Comparison of ENCODE assay signal across 27 cellular contexts in genomic region chr20:41038149-41038877, GRCh38. TPM values are rescaled to one million over a fixed set of nuclear protein-coding genes. Genes with fewer than 3 reads are reported as not detected.
DNase-seq lines count a peak whose midpoint lies in the region; ATAC-seq and TF ChIP-seq lines count a peak whose summit lies in the region.
"Had no signal": no experiment of that assay in that cellular context is flagged by ENCODE, and none has a peak within 500 bp of the region (broad histone marks: within the 10 kb centered on the region; RNA-seq: fewer than 3 reads in every experiment).

No MANE protein-coding gene starts in this region.

- in situ Hi-C loops in mammary epithelial cell (cut with MboI; ENCODE audit: low sequenced_read_pairs in 2 of 2) = no loop called here

- no peak for DNase-seq in MCF 10A (ENCODE audit: unreplicated experiment)
- DNase-seq in mammary epithelial cell = no peak
- no peak for DNase-seq in activated naive CD8-positive, alpha-beta T cell treated with anti-CD3 and anti-CD28 coated beads, Interleukin-2, amount 50 U/mL, for 24 hours
- no peak for DNase-seq in COR-L47 (lab: John Stamatoyannopoulos, UW)
- no peak for DNase-seq in GM10248 (ENCODE audit: extremely low spot score)
- DNase-seq: amygdala; colonic mucosa; effector memory CD4-positive, alpha-beta T cell; foreskin fibroblast; heart right ventricle; left cardiac atrium; occipital lobe; PC-3; SHP77; stimulated activated CD4-positive, alpha-beta T cell treated with anti-CD3 and anti-CD28 coated beads, Interleukin-2, amount 100 ng/mL, for 24 hours; T1000 had no signal

- dilution Hi-C loops in mammary epithelial cell (cut with HindIII; ENCODE audit: low sequenced_read_pairs) = loop anchor here (5.0 kb wide), 1 partner anchor 41 kb away; no protein-coding TSS in a partner anchor

- H3K27me3 Mint-ChIP-seq in MCF 10A (ENCODE audit: insufficient read depth, unreplicated experiment) = no peaks in the 10 kb centered on the region
- H3K27me3 Mint-ChIP-seq in activated naive CD8-positive, alpha-beta T cell treated with anti-CD3 and anti-CD28 coated beads, Interleukin-2, amount 50 U/mL, for 24 hours = no peaks in the 10 kb centered on the region
- H3K27me3 Mint-ChIP-seq: IgD-negative memory B cell, memory B cell had no signal

- H3K4me3 Mint-ChIP-seq in MCF 10A (ENCODE audit: unreplicated experiment) = no peak overlapping the region
- H3K4me3 Mint-ChIP-seq in activated naive CD8-positive, alpha-beta T cell treated with anti-CD3 and anti-CD28 coated beads, Interleukin-2, amount 50 U/mL, for 24 hours = no peak overlapping the region
- H3K4me3 Mint-ChIP-seq: activated T-helper 1 cell treated with anti-CD3 and anti-CD28 coated beads, Interleukin-12 subunit alpha, Interleukin-12 subunit beta, Interleukin-2, Interleukin-4 antibody, amounts not matched to agents 30 ng/mL and 10 ng/mL and 1 ng/mL, durations not matched to agents 14 hours and 24 hours and 36 hours; GM23338; IgD-negative memory B cell; memory B cell had no signal

- H3K36me3 Mint-ChIP-seq in MCF 10A (ENCODE audit: insufficient read depth, unreplicated experiment) = peaks cover 52% of the 10 kb centered on the region
- peaks cover 49% of the 10 kb centered on the region for H3K36me3 Mint-ChIP-seq in activated naive CD8-positive, alpha-beta T cell treated with anti-CD3 and anti-CD28 coated beads, Interleukin-2, amount 50 U/mL, for 24 hours (ENCODE audit: low read depth)

- no peaks in the 10 kb centered on the region for H3K36me3 ChIP-seq in mammary epithelial cell (ENCODE audit: insufficient read depth, low read length)
- peaks cover 64% of the 10 kb centered on the region for H3K36me3 ChIP-seq in OCI-LY3 (replicated peaks; ENCODE audit: low read depth, low read length)
- H3K36me3 ChIP-seq: breast epithelium, colonic mucosa, heart right ventricle, suprapubic skin, vagina had no signal

- no peak overlapping the region for H3K27ac ChIP-seq in mammary epithelial cell (ENCODE audit: insufficient read depth, low read depth, low read length)
- H3K27ac ChIP-seq in OCI-LY3 (ENCODE audit: low read length) = peak overlapping the region; percentile 21
- H3K27ac ChIP-seq: breast epithelium, C4-2B, colonic mucosa, heart right ventricle, suprapubic skin, vagina had no signal

- ATAC-seq in activated naive CD8-positive, alpha-beta T cell treated with anti-CD3 and anti-CD28 coated beads, Interleukin-2, amount 50 U/mL, for 24 hours = no peak
- ATAC-seq in GM19351 (IDR thresholded peaks at IDR 0.05; ENCODE audit: unreplicated experiment) = no peak
- ATAC-seq: left cardiac atrium, PC-3 had no signal

- intact Hi-C loops in MCF 10A (cut with micrococcal nuclease) (no loop called here), mammary epithelial cell (cut with micrococcal nuclease) (no loop called here)

- H3K27me3 ChIP-seq in mammary epithelial cell (ENCODE audit: insufficient read depth, low read length) = no peaks in the 10 kb centered on the region
- H3K27me3 ChIP-seq in OCI-LY3 (ENCODE audit: low read depth, low read length) = no peaks in the 10 kb centered on the region
- H3K27me3 ChIP-seq: breast epithelium, colonic mucosa, heart right ventricle, suprapubic skin, vagina had no signal

- no peak overlapping the region for H2AFZ ChIP-seq in mammary epithelial cell (ENCODE audit: low read depth, low read length)
- H2AFZ ChIP-seq in OCI-LY3 (ENCODE audit: low read depth, low read length) = no peak overlapping the region
- H2AFZ ChIP-seq: GM23338 had no signal

- BruUV-seq in MCF 10A (replicated peaks; lab: Mats Ljungman, UMichigan) (no TSS peak), mammary epithelial cell (replicated peaks; lab: Mats Ljungman, UMichigan) (no TSS peak)

- no peak overlapping the region for H3K9ac ChIP-seq in mammary epithelial cell (ENCODE audit: insufficient read depth, low read length)
- H3K9ac ChIP-seq in OCI-LY3 (ENCODE audit: low read length) = no peak overlapping the region

- CTCF ChIA-PET in MCF 10A (lab: Yijun Ruan, JAX) = interaction anchor here (0.6 to 4.5 kb wide), 9 partner anchors 8 to 1748 kb away, joined by 3 to 32 read pairs (median 4); no protein-coding TSS in a partner anchor
- CTCF ChIA-PET in mammary epithelial cell (lab: Charles Lee; ENCODE audit: low non-redundant PET) = interaction anchor here (1.1 kb wide), 1 partner anchor 47 kb away, joined by 6 read pairs; no protein-coding TSS in a partner anchor
- CTCF ChIA-PET in GM10248 (lab: Yijun Ruan, JAX) = interaction anchor here (0.7 to 3.6 kb wide), 9 partner anchors 8 to 302 kb away, joined by 3 to 23 read pairs (median 3); no protein-coding TSS in a partner anchor

- peaks cover 100% of the 10 kb centered on the region for H3K79me2 ChIP-seq in mammary epithelial cell (ENCODE audit: insufficient read depth, low read length)
- peaks cover 100% of the 10 kb centered on the region for H3K79me2 ChIP-seq in OCI-LY3 (ENCODE audit: low read length)

- H3K4me2 ChIP-seq in mammary epithelial cell (ENCODE audit: insufficient read depth, low read depth, low read length) = no peak overlapping the region
- peak overlapping the region; percentile 19 for H3K4me2 ChIP-seq in OCI-LY3 (ENCODE audit: low read length)
- H3K4me2 ChIP-seq: GM23338, smooth muscle cell had no signal

- no peaks in the 10 kb centered on the region for H3K4me1 ChIP-seq in mammary epithelial cell (ENCODE audit: insufficient read depth, low read length)
- peaks cover 32% of the 10 kb centered on the region for H3K4me1 ChIP-seq in OCI-LY3 (ENCODE audit: low read length)
- H3K4me1 ChIP-seq: breast epithelium, colonic mucosa had no signal

- H4K20me1 ChIP-seq in mammary epithelial cell (ENCODE audit: insufficient read depth, low read length) (no peaks in the 10 kb centered on the region), OCI-LY3 (ENCODE audit: insufficient read depth, low read length) (peaks cover 96% of the 10 kb centered on the region)

- peaks cover 30% of the 10 kb centered on the region for H3K4me1 Mint-ChIP-seq in MCF 10A (ENCODE audit: insufficient read depth, unreplicated experiment)
- peaks cover 89% of the 10 kb centered on the region for H3K4me1 Mint-ChIP-seq in activated naive CD8-positive, alpha-beta T cell treated with anti-CD3 and anti-CD28 coated beads, Interleukin-2, amount 50 U/mL, for 24 hours

- POLR2A ChIA-PET in MCF 10A (lab: Yijun Ruan, JAX) (interaction anchor here (0.9 to 17.9 kb wide), 8 partner anchors 6 to 95 kb away, joined by 3 to 313 read pairs (median 3); partner anchors contain the start of gene TOP1), GM10248 (lab: Yijun Ruan, JAX) (interaction anchor here (0.8 kb wide), 1 partner anchor 22 kb away, joined by 3 read pairs; no protein-coding TSS in a partner anchor)

- no peaks in the 10 kb centered on the region for H3K9me3 Mint-ChIP-seq in MCF 10A (ENCODE audit: unreplicated experiment)
- no peaks in the 10 kb centered on the region for H3K9me3 Mint-ChIP-seq in activated naive CD8-positive, alpha-beta T cell treated with anti-CD3 and anti-CD28 coated beads, Interleukin-2, amount 50 U/mL, for 24 hours
- H3K9me3 Mint-ChIP-seq: activated T-helper 1 cell treated with anti-CD3 and anti-CD28 coated beads, Interleukin-12 subunit alpha, Interleukin-12 subunit beta, Interleukin-2, Interleukin-4 antibody, amounts not matched to agents 30 ng/mL and 10 ng/mL and 1 ng/mL, durations not matched to agents 14 hours and 24 hours and 36 hours; GM23338; IgD-negative memory B cell; memory B cell had no signal

- no peaks in the 10 kb centered on the region for H3K9me3 ChIP-seq in mammary epithelial cell (replicated peaks; ENCODE audit: insufficient read depth, low read length)
- no peaks in the 10 kb centered on the region for H3K9me3 ChIP-seq in OCI-LY3 (ENCODE audit: insufficient read depth, low read length)
- H3K9me3 ChIP-seq: breast epithelium, colonic mucosa, heart right ventricle, suprapubic skin, vagina had no signal

- peak overlapping the region; percentile 23 for H3K27ac Mint-ChIP-seq in MCF 10A (ENCODE audit: low read depth, unreplicated experiment)
- peak overlapping the region; percentile 46 for H3K27ac Mint-ChIP-seq in activated naive CD8-positive, alpha-beta T cell treated with anti-CD3 and anti-CD28 coated beads, Interleukin-2, amount 50 U/mL, for 24 hours
- H3K27ac Mint-ChIP-seq: activated T-helper 1 cell treated with anti-CD3 and anti-CD28 coated beads, Interleukin-12 subunit alpha, Interleukin-12 subunit beta, Interleukin-2, Interleukin-4 antibody, amounts not matched to agents 30 ng/mL and 10 ng/mL and 1 ng/mL, durations not matched to agents 14 hours and 24 hours and 36 hours; GM23338; IgD-negative memory B cell; memory B cell had no signal

- H3K4me3 ChIP-seq in mammary epithelial cell (replicated peaks in 1 of 3; ENCODE audit: insufficient read depth in 1 of 3, low read depth in 2 of 3, low read length in 3 of 3) (no peak overlapping the region), OCI-LY3 (ENCODE audit: low read length) (no peak overlapping the region)
- H3K4me3 ChIP-seq: breast epithelium, colonic mucosa, GM23338, heart right ventricle, smooth muscle cell, suprapubic skin, vagina had no signal

- no peak for TF ChIP-seq CTCF in MCF 10A (IDR thresholded peaks at IDR 0.05; ENCODE audit: unreplicated experiment)
- TF ChIP-seq CTCF in mammary epithelial cell (conservative IDR thresholded peaks at IDR 0.05 in 1 of 2, IDR thresholded peaks at IDR 0.05 in 1 of 2; ENCODE audit: extremely low read depth in 1 of 2, insufficient read depth in 1 of 2, low read depth in 1 of 2, low read length in 2 of 2) = no peak
- TF ChIP-seq CTCF in OCI-LY3 (IDR thresholded peaks at IDR 0.05; ENCODE audit: low read depth, low read length) = no peak
- no peak for TF ChIP-seq CTCF in GM10248 (IDR thresholded peaks at IDR 0.05; ENCODE audit: control extremely low read depth, extremely low read depth, low read depth, missing control alignments)

- WGBS in mammary epithelial cell (ENCODE audit: low coverage, missing lambda C conversion rate) = 98% methylated on average over 4 of the region's 4 CpGs

RNA-seq across cellular contexts. Expression of gene TOP1, which starts 9.7 kb away (rescaled TPM):
- total RNA-seq in MCF 10A (2022) = 141 and 174 TPM in 2 replicates
- total RNA-seq in mammary epithelial cell = 10 to 100 TPM; 13.2 to 92.0 TPM
- 10.6 TPM for polyA plus RNA-seq in mammary epithelial cell
- polyA minus RNA-seq in mammary epithelial cell = 21.7 TPM
